Comparison of ENCODE assay signal across 8 cellular contexts in genomic region chr2:233384811-233385488, GRCh38. TPM values are rescaled to one million over a fixed set of nuclear protein-coding genes. Genes with fewer than 3 reads are reported as not detected.
DNase-seq lines count a peak whose midpoint lies in the region; ATAC-seq and TF ChIP-seq lines count a peak whose summit lies in the region.

No MANE protein-coding gene starts in this region.

- H3K27me3 ChIP-seq in IMR-90 (ENCODE audit: control insufficient read depth, insufficient read depth, low read length) (no peaks in the 10 kb centered on the region), right cardiac atrium (ENCODE audit: control insufficient read depth, insufficient read depth) (no peaks in the 10 kb centered on the region)

- no peaks in the 10 kb centered on the region for H3K27me3 Mint-ChIP-seq in activated naive CD4-positive, alpha-beta T cell treated with anti-CD3 and anti-CD28 coated beads, Interleukin-2, amount 10 ng/mL, durations not matched to agents 7 days and 5 days

- ATAC-seq in IMR-90 (ENCODE audit: low read depth) (no peak), right cardiac atrium (no peak)

- no peak overlapping the region; the same call in 1 of the 2 replicates for H2AK5ac ChIP-seq in IMR-90 (ENCODE audit: low read depth, low read length)

- peak overlapping the region; percentile 98 for H3K27ac Mint-ChIP-seq in activated naive CD4-positive, alpha-beta T cell treated with anti-CD3 and anti-CD28 coated beads, Interleukin-2, amount 10 ng/mL, durations not matched to agents 7 days and 5 days

- no peak overlapping the region; the same call in 1 of the 2 replicates for H3K4ac ChIP-seq in IMR-90 (ENCODE audit: low read depth, low read length)

- H4K91ac ChIP-seq in IMR-90 (ENCODE audit: insufficient read depth, low read depth, low read length), result 0 out of 2 replicates have a peak overlapping the region, but pooled peaks have one; percentile 4

- no peak for TF ChIP-seq CTCF in IMR-90 (conservative IDR thresholded peaks at IDR 0.05; ENCODE audit: low read depth, low read length)

- H3K23ac ChIP-seq in IMR-90 (ENCODE audit: low read depth, low read length), result no peak overlapping the region

- no peak overlapping the region for H2AFZ ChIP-seq in IMR-90 (replicated peaks; ENCODE audit: low read length, poor library complexity)

- no peak for TF ChIP-seq RAD21 in IMR-90 (IDR thresholded peaks at IDR 0.05; ENCODE audit: low read length)

- H3K14ac ChIP-seq in IMR-90 (replicated peaks; ENCODE audit: low read depth, low read length), result no peak overlapping the region

- peaks cover 16% of the 10 kb centered on the region for H3K9me1 ChIP-seq in IMR-90 (ENCODE audit: insufficient read depth, low read length)

- WGBS in IMR-90 (ENCODE audit: extremely low coverage in 2 of 2, insufficient read length in 1 of 2), 2 experiments, result 85% methylated on average over 4 of the region's 12 CpGs; no CpG with 5 or more reads in 1 of the 2 experiments
- WGBS in right cardiac atrium, result 79% methylated on average over 12 of the region's 12 CpGs

- H4K5ac ChIP-seq in IMR-90 (ENCODE audit: low read depth, low read length), result no peak overlapping the region

- H4K8ac ChIP-seq in IMR-90 (ENCODE audit: low read depth in 2 of 2, low read length in 2 of 2), result no peak overlapping the region

- in situ Hi-C loops in IMR-90 (cut with MboI; ENCODE audit: low sequenced_read_pairs), result no loop called here

- no peak overlapping the region for H2BK120ac ChIP-seq in IMR-90 (ENCODE audit: low read depth, low read length)

- H3K4me3 ChIP-seq in IMR-90 (ENCODE audit: insufficient read depth, low read depth, low read length) (no peak overlapping the region), right cardiac atrium (ENCODE audit: low read length) (no peak overlapping the region)

- POLR2A ChIA-PET in IMR-90 (lab: Charles Lee; ENCODE audit: unreplicated experiment), result interaction anchor here (0.5 kb wide), 1 partner anchor 173 kb away, joined by 6 read pairs; no protein-coding TSS in a partner anchor

- TF ChIP-seq POLR2A in IMR-90 (IDR thresholded peaks at IDR 0.05; ENCODE audit: low read depth, low read length), result no peak

- BruUV-seq in IMR-90 (replicated peaks; lab: Mats Ljungman, UMichigan), result no TSS peak

- H3K36me3 Mint-ChIP-seq in activated naive CD4-positive, alpha-beta T cell treated with anti-CD3 and anti-CD28 coated beads, Interleukin-2, amount 10 ng/mL, durations not matched to agents 7 days and 5 days, result peaks cover 56% of the 10 kb centered on the region

- H3K4me1 Mint-ChIP-seq in activated naive CD4-positive, alpha-beta T cell treated with anti-CD3 and anti-CD28 coated beads, Interleukin-2, amount 10 ng/mL, durations not matched to agents 7 days and 5 days, result peaks cover 82% of the 10 kb centered on the region

- H3K4me1 ChIP-seq in IMR-90 (ENCODE audit: control insufficient read depth, insufficient read depth, low read length) (peaks cover 24% of the 10 kb centered on the region), right cardiac atrium (ENCODE audit: control insufficient read depth, insufficient read depth, low read length) (peaks cover 24% of the 10 kb centered on the region)

- intact Hi-C loops in IMR-90 (cut with micrococcal nuclease) (no loop called here), right cardiac atrium (cut with DNase I) (no loop called here)

- peaks cover 24 to 55% of the 10 kb centered on the region in 2 experiments for H3K79me1 ChIP-seq in IMR-90 (ENCODE audit: low read depth in 1 of 2, low read length in 2 of 2)

- H2BK15ac ChIP-seq in IMR-90 (ENCODE audit: low read depth, low read length), result no peak overlapping the region

- H3K36me3 ChIP-seq in IMR-90 (ENCODE audit: control insufficient read depth, insufficient read depth, low read length), result no peaks in the 10 kb centered on the region

- no peak overlapping the region for H2BK5ac ChIP-seq in IMR-90 (ENCODE audit: low read depth, low read length, poor library complexity, severe bottlenecking)

- no peak overlapping the region for H3K9ac ChIP-seq in IMR-90 (ENCODE audit: low read depth, low read length)

- H3K9me3 Mint-ChIP-seq in activated naive CD4-positive, alpha-beta T cell treated with anti-CD3 and anti-CD28 coated beads, Interleukin-2, amount 10 ng/mL, durations not matched to agents 7 days and 5 days, result no peaks in the 10 kb centered on the region

- H3K4me2 ChIP-seq in IMR-90 (ENCODE audit: low read depth, low read length), result no peak overlapping the region

- H2AK9ac ChIP-seq in IMR-90 (replicated peaks; ENCODE audit: low read depth, low read length, poor library complexity), result peak overlapping the region; percentile 52

- no peak for DNase-seq in activated naive CD4-positive, alpha-beta T cell treated with anti-CD3 and anti-CD28 coated beads, Interleukin-2, amount 10 ng/mL, durations not matched to agents 7 days and 5 days
- no peak for DNase-seq in activated naive CD4-positive, alpha-beta T cell (lab: John Stamatoyannopoulos, UW)
- DNase-seq in IMR-90, result no peak
- peak in 1 of 3 donors; percentile 54 for DNase-seq in right cardiac atrium
- DNase-seq in ureter (ENCODE audit: low spot score), result peak; percentile 80
- no peak for DNase-seq in NCI-H2029 (lab: John Stamatoyannopoulos, UW)
- DNase-seq in Kasumi-1 (lab: John Stamatoyannopoulos, UW), result no peak
- no peak for DNase-seq in HuH-7.5 (ENCODE audit: low spot score)

- H3K27ac ChIP-seq in IMR-90 (ENCODE audit: insufficient read depth, low read length), result no peak overlapping the region
- peak overlapping the region; percentile 16 for H3K27ac ChIP-seq in right cardiac atrium (ENCODE audit: low read length)

- peaks cover 15% of the 10 kb centered on the region for H4K20me1 ChIP-seq in IMR-90 (ENCODE audit: insufficient read depth, low read length)

- no peak overlapping the region for H2BK20ac ChIP-seq in IMR-90 (ENCODE audit: low read depth, low read length)

- H3K56ac ChIP-seq in IMR-90 (ENCODE audit: extremely low read depth, insufficient read depth, low read length), result no peak overlapping the region

- no peak overlapping the region for H3K18ac ChIP-seq in IMR-90 (ENCODE audit: low read depth, low read length)

- dilution Hi-C loops in IMR-90 (cut with HindIII; ENCODE audit: low sequenced_read_pairs, unreplicated experiment), result no loop called here

- CTCF ChIA-PET in activated naive CD4-positive, alpha-beta T cell treated with anti-CD3 and anti-CD28 coated beads, Interleukin-2, amount 10 ng/mL, durations not matched to agents 7 days and 5 days (lab: Charles Lee), result interaction anchor here (0.8 kb wide), 1 partner anchor 53 kb away, joined by 4 read pairs; no protein-coding TSS in a partner anchor
- CTCF ChIA-PET in IMR-90 (lab: Yijun Ruan, JAX), result no interaction called here

- no peaks in the 10 kb centered on the region for H3K9me3 ChIP-seq in IMR-90 (ENCODE audit: control insufficient read depth, insufficient read depth, low read length)
- no peaks in the 10 kb centered on the region for H3K9me3 ChIP-seq in right cardiac atrium (ENCODE audit: control insufficient read depth, low read length)

- H3K4me3 Mint-ChIP-seq in activated naive CD4-positive, alpha-beta T cell treated with anti-CD3 and anti-CD28 coated beads, Interleukin-2, amount 10 ng/mL, durations not matched to agents 7 days and 5 days, result peak overlapping the region; percentile 79

TF ChIP-seq in IMR-90, 13 proteins besides CTCF, POLR2A, EP300 and RAD21:
- TF ChIP-seq USF2 (IDR thresholded peaks at IDR 0.05; ENCODE audit: low read depth, low read length) (no peak), NFE2L2 (IDR thresholded peaks at IDR 0.05; ENCODE audit: low read depth, low read length) (no peak), SMC3 (IDR thresholded peaks at IDR 0.05; ENCODE audit: low read depth, low read length) (peak; percentile 14; the same call in 1 of the 2 replicates)

RNA-seq across cellular contexts. Expression of gene DGKD, which starts 30.7 kb away (rescaled TPM):
- 5.8 and 6.5 TPM in 2 replicates for total RNA-seq in IMR-90 (2012; rRNA removed)
- 8.5 and 10.1 TPM in 2 replicates for polyA plus RNA-seq in IMR-90 (2012; rRNA removed)
- polyA plus RNA-seq in IMR-90 (2012; cell fraction: cytosol; rRNA removed), result 7.0 and 7.4 TPM in 2 replicates
- 41.1 and 42.5 TPM in 2 replicates for polyA plus RNA-seq in IMR-90 (2012; cell fraction: nucleus; rRNA removed; ENCODE audit: low replicate concordance)
- total RNA-seq in right cardiac atrium, result 10 to 100 TPM; 27.6 to 44.9 (median 38.6) TPM
- 17.9 TPM for polyA plus RNA-seq in right cardiac atrium
- total RNA-seq in ureter, result 44.7 TPM
